In the genomic region with DNA sequence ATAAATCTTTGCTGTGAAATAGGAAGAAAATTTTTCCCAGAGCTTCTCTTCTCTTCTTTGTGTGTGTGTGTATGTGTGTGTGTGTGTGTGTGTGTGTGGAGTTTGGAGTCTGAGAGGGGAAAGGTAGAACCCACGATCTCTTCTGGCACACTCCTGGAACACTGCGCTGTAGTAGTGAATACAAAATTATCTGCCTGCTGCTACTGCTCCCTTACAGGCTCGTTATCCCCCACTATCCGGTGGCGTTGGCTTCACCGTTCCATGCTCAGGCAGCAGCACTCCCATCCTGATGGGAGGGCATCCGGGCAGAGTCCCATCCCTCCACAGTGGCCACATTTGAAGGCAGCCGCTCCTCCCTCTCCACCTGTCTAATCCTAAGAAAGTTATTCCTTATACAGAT, we compare ENCODE assay signal across 17 cellular contexts.
DNase-seq lines count a peak whose midpoint lies in the region; ATAC-seq and TF ChIP-seq lines count a peak whose summit lies in the region.
"Had no signal": no experiment of that assay in that cellular context is flagged by ENCODE, and none has a peak within 500 bp of the region (broad histone marks: within the 10 kb centered on the region; RNA-seq: fewer than 3 reads in every experiment).

No MANE protein-coding gene starts in this region.

- peaks cover 77% of the 10 kb centered on the region for H3K4me1 ChIP-seq in KMS-11 (ENCODE audit: low read depth, poor library complexity, severe bottlenecking)
- H3K4me1 ChIP-seq in left ventricle myocardium inferior, result peaks cover 16% of the 10 kb centered on the region
- peaks cover 10% of the 10 kb centered on the region for H3K4me1 ChIP-seq in psoas muscle
- no peaks in the 10 kb centered on the region for H3K4me1 ChIP-seq in upper lobe of right lung
- H3K4me1 ChIP-seq: BLaER1 treated with 17β-estradiol and CSF1 and Interleukin-3, amounts not matched to agents 10 nM and 100 nM had no signal

- no peak overlapping the region for H3K4me3 Mint-ChIP-seq in immature natural killer cell
- H3K4me3 Mint-ChIP-seq: CD8-positive, alpha-beta memory T cell had no signal

- ATAC-seq in psoas muscle, result peak in 3 of 4 donors; percentile 4 to 15 (median 11)
- no peak for ATAC-seq in GM21737 (IDR thresholded peaks at IDR 0.05; ENCODE audit: unreplicated experiment)
- no peak for ATAC-seq in upper lobe of right lung

- H3K4me3 ChIP-seq in KMS-11 (IDR thresholded peaks at IDR 0.05; ENCODE audit: insufficient read depth, low read depth, low read length) (no peak overlapping the region), left ventricle myocardium inferior (no peak overlapping the region), psoas muscle (no peak overlapping the region), upper lobe of right lung (no peak overlapping the region)
- H3K4me3 ChIP-seq: BLaER1 treated with 17β-estradiol and CSF1 and Interleukin-3, amounts not matched to agents 10 nM and 100 nM had no signal

- intact Hi-C loops in left ventricle myocardium inferior (cut with micrococcal nuclease), result no loop called here
- intact Hi-C loops in psoas muscle (cut with DNase I), result loop anchor here (2.0 to 5.0 kb wide), 2 partner anchors 27 to 246 kb away; no protein-coding TSS in a partner anchor
- intact Hi-C loops in upper lobe of right lung (cut with DNase I), result no loop called here

- H3K27me3 Mint-ChIP-seq in immature natural killer cell (ENCODE audit: low read depth in 3 of 3), result peaks cover 2 to 8% (median 7%) of the 10 kb centered on the region in 3 donors

- H3K9me3 ChIP-seq in left ventricle myocardium inferior (replicated peaks) (no peaks in the 10 kb centered on the region), psoas muscle (no peaks in the 10 kb centered on the region), upper lobe of right lung (no peaks in the 10 kb centered on the region)
- H3K9me3 ChIP-seq: BLaER1 treated with 17β-estradiol and CSF1 and Interleukin-3, amounts not matched to agents 10 nM and 100 nM had no signal

- DNase-seq in Ammon's horn (ENCODE audit: low spot score) (peak; percentile 20), left ventricle myocardium inferior (no peak), psoas muscle (no peak), immature natural killer cell (no peak), upper lobe of right lung (no peak)
- DNase-seq: CD8-positive, alpha-beta memory T cell; DMS79 treated with DMSO at 0.1 percent for 48 hours; H7; KG1; NCI-H1048; NCI-H1436; NCI-H1930; NCI-H2171; NCI-H526 treated with DMSO at 0.1 percent for 48 hours had no signal

- 18 to 23% (median 21%) methylated on average over 8 of the region's 8 CpGs for WGBS in psoas muscle, 3 donors

- H3K79me2 ChIP-seq in KMS-11 (ENCODE audit: insufficient read depth, low read depth), result no peaks in the 10 kb centered on the region

- no peaks in the 10 kb centered on the region for H3K9me3 Mint-ChIP-seq in immature natural killer cell

- H3K36me3 Mint-ChIP-seq in immature natural killer cell, result no peaks in the 10 kb centered on the region
- H3K36me3 Mint-ChIP-seq: CD8-positive, alpha-beta memory T cell had no signal

- peak overlapping the region; percentile 50; the same call in 1 of the 2 replicates for H2AFZ ChIP-seq in KMS-11 (ENCODE audit: low read depth)

- H3K9ac ChIP-seq in KMS-11, result peak overlapping the region; percentile 30; the same call in 1 of the 2 replicates
- H3K9ac ChIP-seq: BLaER1 treated with 17β-estradiol and CSF1 and Interleukin-3, amounts not matched to agents 10 nM and 100 nM had no signal

- H4K20me1 ChIP-seq in KMS-11 (ENCODE audit: insufficient read depth), result no peaks in the 10 kb centered on the region
- H4K20me1 ChIP-seq: BLaER1 treated with 17β-estradiol and CSF1 and Interleukin-3, amounts not matched to agents 10 nM and 100 nM had no signal

- no peaks in the 10 kb centered on the region for H3K27me3 ChIP-seq in KMS-11 (ENCODE audit: insufficient read depth, low read depth)
- no peaks in the 10 kb centered on the region for H3K27me3 ChIP-seq in left ventricle myocardium inferior (ENCODE audit: low read depth)
- H3K27me3 ChIP-seq in psoas muscle (ENCODE audit: insufficient read depth in 3 of 3, low read length in 2 of 3), result peaks cover 0 to 2% (median 0%) of the 10 kb centered on the region in 3 donors
- H3K27me3 ChIP-seq in upper lobe of right lung, result no peaks in the 10 kb centered on the region
- H3K27me3 ChIP-seq: BLaER1 treated with 17β-estradiol and CSF1 and Interleukin-3, amounts not matched to agents 10 nM and 100 nM had no signal

- H3K36me3 ChIP-seq in KMS-11 (ENCODE audit: insufficient read depth), result no peaks in the 10 kb centered on the region
- no peaks in the 10 kb centered on the region for H3K36me3 ChIP-seq in left ventricle myocardium inferior
- H3K36me3 ChIP-seq in psoas muscle (ENCODE audit: insufficient read depth in 1 of 2, low read depth in 1 of 2), result no peaks in the 10 kb centered on the region
- no peaks in the 10 kb centered on the region for H3K36me3 ChIP-seq in upper lobe of right lung
- H3K36me3 ChIP-seq: BLaER1 treated with 17β-estradiol and CSF1 and Interleukin-3, amounts not matched to agents 10 nM and 100 nM had no signal

- TF ChIP-seq CTCF in KMS-11 (conservative IDR thresholded peaks at IDR 0.05; ENCODE audit: low read depth, low read length) (no peak), left ventricle myocardium inferior (IDR thresholded peaks at IDR 0.05; ENCODE audit: borderline replicate concordance) (no peak), psoas muscle (IDR thresholded peaks at IDR 0.05) (no peak), upper lobe of right lung (IDR thresholded peaks at IDR 0.05) (no peak)

- H3K27ac ChIP-seq in KMS-11 (peak overlapping the region; percentile 82), left ventricle myocardium inferior (replicated peaks) (peak overlapping the region; percentile 63), psoas muscle (peak overlapping the region; percentile 62), upper lobe of right lung (no peak overlapping the region)
- H3K27ac ChIP-seq: BLaER1 treated with 17β-estradiol and CSF1 and Interleukin-3, amounts not matched to agents 10 nM and 100 nM had no signal

- H3K4me2 ChIP-seq in KMS-11, result peak overlapping the region; percentile 91
- H3K4me2 ChIP-seq: BLaER1 treated with 17β-estradiol and CSF1 and Interleukin-3, amounts not matched to agents 10 nM and 100 nM had no signal

- H3K4me1 Mint-ChIP-seq in immature natural killer cell, result no peaks in the 10 kb centered on the region
- H3K4me1 Mint-ChIP-seq: CD8-positive, alpha-beta memory T cell had no signal

- H3K27ac Mint-ChIP-seq in immature natural killer cell, result no peak overlapping the region
- H3K27ac Mint-ChIP-seq: CD8-positive, alpha-beta memory T cell had no signal

Comparison
In these comparisons a context has a peak if more than half of its experiments do, and no peak if none do; other contexts are left out.
1. ATAC-seq: peak in psoas muscle (3 of 4); none in GM21737 (single experiment) and upper lobe of right lung (single experiment).
2. intact Hi-C loops: an anchor here in psoas muscle (2.0 to 5.0 kb wide); none called in left ventricle myocardium inferior and upper lobe of right lung.